In the genomic region with DNA sequence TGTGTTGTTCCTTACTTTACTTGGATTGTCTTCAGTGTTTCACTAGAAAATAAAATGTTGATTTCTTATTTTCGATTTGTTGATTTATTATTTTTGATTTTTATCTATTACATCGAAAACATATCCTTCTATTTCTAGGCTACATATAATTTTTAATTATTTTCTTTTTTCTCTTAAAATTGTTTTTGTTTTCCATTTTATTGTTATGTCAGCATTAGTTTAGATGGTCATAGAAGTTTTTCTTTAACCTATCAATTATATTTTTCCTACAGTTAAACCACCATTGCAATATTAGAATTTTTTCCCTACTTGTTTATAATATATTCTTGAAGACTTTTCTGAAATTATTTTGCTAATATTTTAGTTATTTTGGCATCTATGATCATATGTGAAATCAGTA, we compare ENCODE assay signal across 19 cellular contexts.
DNase-seq lines count a peak whose midpoint lies in the region; ATAC-seq, FAIRE-seq and TF ChIP-seq lines count a peak whose summit lies in the region.
"Had no signal": no experiment of that assay in that cellular context is flagged by ENCODE, and none has a peak within 500 bp of the region (broad histone marks: within the 10 kb centered on the region; RNA-seq: fewer than 3 reads in every experiment).

No MANE protein-coding gene starts in this region.

- WGBS in IMR-90 (ENCODE audit: extremely low coverage in 2 of 2, insufficient read length in 1 of 2), 2 experiments, result no CpG with 5 or more reads among the region's 2 CpGs

- H3K4me3 ChIP-seq in IMR-90 (ENCODE audit: insufficient read depth, low read depth, low read length), result no peak overlapping the region
- H3K4me3 ChIP-seq: BLaER1, GM23338 had no signal

- H2BK120ac ChIP-seq in IMR-90 (ENCODE audit: low read depth, low read length), result no peak overlapping the region

- no peak overlapping the region for H3K9ac ChIP-seq in IMR-90 (ENCODE audit: low read depth, low read length)
- H3K9ac ChIP-seq: BLaER1 had no signal

- no peaks in the 10 kb centered on the region for H3K36me3 ChIP-seq in IMR-90 (ENCODE audit: control insufficient read depth, insufficient read depth, low read length)
- H3K36me3 ChIP-seq: BLaER1 had no signal

- H2BK20ac ChIP-seq in IMR-90 (ENCODE audit: low read depth, low read length), result no peak overlapping the region

- no peaks in the 10 kb centered on the region for H3K9me3 ChIP-seq in IMR-90 (ENCODE audit: control insufficient read depth, insufficient read depth, low read length)
- H3K9me3 ChIP-seq: BLaER1 had no signal

- no peaks in the 10 kb centered on the region for H4K20me1 ChIP-seq in IMR-90 (ENCODE audit: insufficient read depth, low read length)
- H4K20me1 ChIP-seq: BLaER1 had no signal

- no peak overlapping the region for H3K4me2 ChIP-seq in IMR-90 (ENCODE audit: low read depth, low read length)
- H3K4me2 ChIP-seq: BLaER1, GM23338 had no signal

- H2BK5ac ChIP-seq in IMR-90 (ENCODE audit: low read depth, low read length, poor library complexity, severe bottlenecking), result no peak overlapping the region

- H3K27ac ChIP-seq in IMR-90 (ENCODE audit: insufficient read depth, low read length), result no peak overlapping the region
- H3K27ac ChIP-seq: 22Rv1, BLaER1, C4-2B had no signal

- no peak overlapping the region for H4K91ac ChIP-seq in IMR-90 (ENCODE audit: insufficient read depth, low read depth, low read length)

- no peak overlapping the region for H3K14ac ChIP-seq in IMR-90 (replicated peaks; ENCODE audit: low read depth, low read length)

- no peak overlapping the region for H3K4ac ChIP-seq in IMR-90 (ENCODE audit: low read depth, low read length)

- no peak overlapping the region for H3K23ac ChIP-seq in IMR-90 (ENCODE audit: low read depth, low read length)

- no peak overlapping the region for H4K5ac ChIP-seq in IMR-90 (ENCODE audit: low read depth, low read length)

- H3K4me1 ChIP-seq in IMR-90 (ENCODE audit: control insufficient read depth, insufficient read depth, low read length), result no peaks in the 10 kb centered on the region
- H3K4me1 ChIP-seq: BLaER1 had no signal

- POLR2A ChIA-PET in IMR-90 (lab: Charles Lee; ENCODE audit: unreplicated experiment), result no interaction called here

- no peak overlapping the region for H3K18ac ChIP-seq in IMR-90 (ENCODE audit: low read depth, low read length)

- H2AK9ac ChIP-seq in IMR-90 (replicated peaks; ENCODE audit: low read depth, low read length, poor library complexity), result no peak overlapping the region

- BruUV-seq in IMR-90 (replicated peaks; lab: Mats Ljungman, UMichigan), result no TSS peak

- no peaks in the 10 kb centered on the region for H3K27me3 ChIP-seq in IMR-90 (ENCODE audit: control insufficient read depth, insufficient read depth, low read length)

- ATAC-seq in IMR-90 (ENCODE audit: low read depth) (no peak), HG03196 (IDR thresholded peaks at IDR 0.05; ENCODE audit: unreplicated experiment) (no peak), GM18868 (IDR thresholded peaks at IDR 0.05; ENCODE audit: unreplicated experiment) (no peak)
- ATAC-seq: CD8-positive, alpha-beta T cell; GM23338; HCT116 had no signal

- TF ChIP-seq CTCF in IMR-90 (conservative IDR thresholded peaks at IDR 0.05; ENCODE audit: low read depth, low read length), result no peak

- no peak for TF ChIP-seq POLR2A in IMR-90 (IDR thresholded peaks at IDR 0.05; ENCODE audit: low read depth, low read length)

- H3K9me1 ChIP-seq in IMR-90 (ENCODE audit: insufficient read depth, low read length), result no peaks in the 10 kb centered on the region

- DNase-seq in IMR-90 (no peak), AG08396 (ENCODE audit: low spot score) (no peak)
- DNase-seq: CD4-positive, CD25-positive, alpha-beta regulatory T cell; CD8-positive, alpha-beta T cell; DMS 273 treated with DMSO at 0.1 percent for 48 hours; DMS79; H9 had no signal

- no peak overlapping the region for H3K56ac ChIP-seq in IMR-90 (ENCODE audit: extremely low read depth, insufficient read depth, low read length)

- no peaks in the 10 kb centered on the region for H3K79me1 ChIP-seq in IMR-90 (ENCODE audit: low read depth in 1 of 2, low read length in 2 of 2)

- H4K8ac ChIP-seq in IMR-90 (ENCODE audit: low read depth in 2 of 2, low read length in 2 of 2), result no peak overlapping the region

- H2BK15ac ChIP-seq in IMR-90 (ENCODE audit: low read depth, low read length), result no peak overlapping the region

- CTCF ChIA-PET in IMR-90 (lab: Yijun Ruan, JAX), result no interaction called here

- no peak overlapping the region for H2AK5ac ChIP-seq in IMR-90 (ENCODE audit: low read depth, low read length)

- intact Hi-C loops in IMR-90 (cut with micrococcal nuclease), result no loop called here

- TF ChIP-seq RAD21 in IMR-90 (IDR thresholded peaks at IDR 0.05; ENCODE audit: low read length), result no peak

- H2AFZ ChIP-seq in IMR-90 (replicated peaks; ENCODE audit: low read length, poor library complexity), result no peak overlapping the region
- H2AFZ ChIP-seq: GM23338 had no signal

- in situ Hi-C loops in IMR-90 (cut with MboI; ENCODE audit: low sequenced_read_pairs), result no loop called here

- FAIRE-seq in A204.1 (lab: Jason Lieb, UNC) (peak; percentile 85), colon (lab: Jason Lieb, UNC) (peak; percentile 97)
- FAIRE-seq: D721Med, GM12892, GM19239 had no signal

- dilution Hi-C loops in IMR-90 (cut with HindIII; ENCODE audit: low sequenced_read_pairs, unreplicated experiment), result no loop called here

TF ChIP-seq in IMR-90, 13 proteins besides CTCF, POLR2A, EP300 and RAD21:
- no peak for TF ChIP-seq FOS (IDR thresholded peaks at IDR 0.05; ENCODE audit: low read depth, low read length)
- TF ChIP-seq MAFK (IDR thresholded peaks at IDR 0.05; ENCODE audit: low read depth, low read length), result peak; percentile 30; the same call in 1 of the 2 replicates
TF ChIP-seq in IMR-90: peak in this region for 1.
